In genomic region chr2:233247116-233247515, GRCh38 we compare ENCODE assay signal across 2 cellular contexts.
TF ChIP-seq lines count a peak whose summit lies in the region.

No MANE protein-coding gene starts in this region.

TF ChIP-seq in SK-N-SH, 30 proteins besides CTCF, POLR2A, EP300 and RAD21 (continued from another document):
- no peak for TF ChIP-seq NFIC (IDR thresholded peaks at IDR 0.05; ENCODE audit: borderline replicate concordance)
- TF ChIP-seq JUND (IDR thresholded peaks at IDR 0.05), result no peak
- TF ChIP-seq GATA2 (CRISPR knock-in tag; IDR thresholded peaks at IDR 0.05), result no peak
- no peak for TF ChIP-seq ELF1 (IDR thresholded peaks at IDR 0.05)
- no peak for TF ChIP-seq TCF12 (IDR thresholded peaks at IDR 0.05)
- TF ChIP-seq RCOR1 (IDR thresholded peaks at IDR 0.05; ENCODE audit: low read length), result no peak
- no peak for TF ChIP-seq GABPA (IDR thresholded peaks at IDR 0.05; ENCODE audit: low read depth)
- no peak for TF ChIP-seq MEF2A (IDR thresholded peaks at IDR 0.05; ENCODE audit: borderline replicate concordance, low read depth)
- TF ChIP-seq, protein P1, sequence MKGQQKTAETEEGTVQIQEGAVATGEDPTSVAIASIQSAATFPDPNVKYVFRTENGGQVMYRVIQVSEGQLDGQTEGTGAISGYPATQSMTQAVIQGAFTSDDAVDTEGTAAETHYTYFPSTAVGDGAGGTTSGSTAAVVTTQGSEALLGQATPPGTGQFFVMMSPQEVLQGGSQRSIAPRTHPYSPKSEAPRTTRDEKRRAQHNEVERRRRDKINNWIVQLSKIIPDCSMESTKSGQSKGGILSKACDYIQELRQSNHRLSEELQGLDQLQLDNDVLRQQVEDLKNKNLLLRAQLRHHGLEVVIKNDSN (IDR thresholded peaks at IDR 0.05; ENCODE audit: borderline replicate concordance, low read depth), result no peak

TF ChIP-seq in SK-N-SH treated with all-trans-retinoic acid at 6 μM for 48 hours, 23 proteins besides CTCF, POLR2A, EP300 and RAD21:
- no peak for TF ChIP-seq CREB5 (CRISPR knock-in tag; IDR thresholded peaks at IDR 0.05; ENCODE audit: low read depth)
- TF ChIP-seq, protein P2, sequence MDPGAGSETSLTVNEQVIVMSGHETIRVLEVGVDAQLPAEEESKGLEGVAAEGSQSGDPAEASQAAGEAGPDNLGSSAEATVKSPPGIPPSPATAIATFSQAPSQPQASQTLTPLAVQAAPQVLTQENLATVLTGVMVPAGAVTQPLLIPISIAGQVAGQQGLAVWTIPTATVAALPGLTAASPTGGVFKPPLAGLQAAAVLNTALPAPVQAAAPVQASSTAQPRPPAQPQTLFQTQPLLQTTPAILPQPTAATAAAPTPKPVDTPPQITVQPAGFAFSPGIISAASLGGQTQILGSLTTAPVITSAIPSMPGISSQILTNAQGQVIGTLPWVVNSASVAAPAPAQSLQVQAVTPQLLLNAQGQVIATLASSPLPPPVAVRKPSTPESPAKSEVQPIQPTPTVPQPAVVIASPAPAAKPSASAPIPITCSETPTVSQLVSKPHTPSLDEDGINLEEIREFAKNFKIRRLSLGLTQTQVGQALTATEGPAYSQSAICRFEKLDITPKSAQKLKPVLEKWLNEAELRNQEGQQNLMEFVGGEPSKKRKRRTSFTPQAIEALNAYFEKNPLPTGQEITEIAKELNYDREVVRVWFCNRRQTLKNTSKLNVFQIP (CRISPR knock-in tag; IDR thresholded peaks at IDR 0.05; ENCODE audit: borderline replicate concordance, low read depth), result no peak
- TF ChIP-seq ZNF565 (CRISPR knock-in tag; conservative IDR thresholded peaks at IDR 0.05; ENCODE audit: low read depth), result no peak
- TF ChIP-seq, protein P3, sequence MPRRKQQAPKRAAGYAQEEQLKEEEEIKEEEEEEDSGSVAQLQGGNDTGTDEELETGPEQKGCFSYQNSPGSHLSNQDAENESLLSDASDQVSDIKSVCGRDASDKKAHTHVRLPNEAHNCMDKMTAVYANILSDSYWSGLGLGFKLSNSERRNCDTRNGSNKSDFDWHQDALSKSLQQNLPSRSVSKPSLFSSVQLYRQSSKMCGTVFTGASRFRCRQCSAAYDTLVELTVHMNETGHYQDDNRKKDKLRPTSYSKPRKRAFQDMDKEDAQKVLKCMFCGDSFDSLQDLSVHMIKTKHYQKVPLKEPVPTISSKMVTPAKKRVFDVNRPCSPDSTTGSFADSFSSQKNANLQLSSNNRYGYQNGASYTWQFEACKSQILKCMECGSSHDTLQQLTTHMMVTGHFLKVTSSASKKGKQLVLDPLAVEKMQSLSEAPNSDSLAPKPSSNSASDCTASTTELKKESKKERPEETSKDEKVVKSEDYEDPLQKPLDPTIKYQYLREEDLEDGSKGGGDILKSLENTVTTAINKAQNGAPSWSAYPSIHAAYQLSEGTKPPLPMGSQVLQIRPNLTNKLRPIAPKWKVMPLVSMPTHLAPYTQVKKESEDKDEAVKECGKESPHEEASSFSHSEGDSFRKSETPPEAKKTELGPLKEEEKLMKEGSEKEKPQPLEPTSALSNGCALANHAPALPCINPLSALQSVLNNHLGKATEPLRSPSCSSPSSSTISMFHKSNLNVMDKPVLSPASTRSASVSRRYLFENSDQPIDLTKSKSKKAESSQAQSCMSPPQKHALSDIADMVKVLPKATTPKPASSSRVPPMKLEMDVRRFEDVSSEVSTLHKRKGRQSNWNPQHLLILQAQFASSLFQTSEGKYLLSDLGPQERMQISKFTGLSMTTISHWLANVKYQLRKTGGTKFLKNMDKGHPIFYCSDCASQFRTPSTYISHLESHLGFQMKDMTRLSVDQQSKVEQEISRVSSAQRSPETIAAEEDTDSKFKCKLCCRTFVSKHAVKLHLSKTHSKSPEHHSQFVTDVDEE (CRISPR knock-in tag; IDR thresholded peaks at IDR 0.05), result no peak
- TF ChIP-seq ISL1 (CRISPR knock-in tag; IDR thresholded peaks at IDR 0.05), result no peak
- no peak for TF ChIP-seq ESRRG (CRISPR knock-in tag; IDR thresholded peaks at IDR 0.05)
- no peak for TF ChIP-seq ZNF70 (CRISPR knock-in tag; IDR thresholded peaks at IDR 0.05)
- no peak for TF ChIP-seq PPARA (CRISPR knock-in tag; IDR thresholded peaks at IDR 0.05; ENCODE audit: borderline replicate concordance)
